Comparison of ENCODE assay signal across 1 cellular context in the genomic region with DNA sequence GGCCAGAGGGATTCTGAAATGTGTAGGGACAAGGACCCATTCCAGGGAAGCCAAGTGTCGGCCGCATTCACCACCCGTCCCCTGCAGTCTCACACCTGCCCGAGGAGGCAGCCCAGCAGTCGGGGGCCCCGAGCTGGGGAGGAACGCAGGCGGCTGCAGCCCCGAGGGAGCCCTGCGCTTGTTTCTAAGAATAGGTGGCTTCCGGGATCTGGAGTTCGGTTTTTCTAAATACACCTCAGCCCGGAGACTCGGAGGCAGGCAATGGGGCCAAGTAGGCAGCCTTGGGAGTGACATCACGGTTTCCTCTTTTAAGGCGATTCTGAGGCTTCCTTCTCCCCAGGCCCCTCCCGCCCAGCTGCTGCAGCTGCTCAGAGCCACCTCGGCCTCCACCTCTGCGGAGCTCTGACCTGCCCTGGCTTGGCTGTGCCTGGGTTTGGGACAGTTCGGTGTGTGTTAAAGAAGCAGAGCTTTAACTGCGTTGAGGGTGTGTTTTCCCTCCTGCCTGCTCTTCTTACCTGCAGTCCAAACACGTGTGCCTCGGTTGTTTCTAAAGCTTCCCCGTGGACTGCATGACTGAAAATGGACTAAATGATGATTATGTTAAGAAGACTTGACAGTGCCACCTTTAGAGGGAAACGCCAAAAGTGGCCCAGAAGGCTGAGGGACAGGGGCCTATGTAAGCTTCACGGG.
TF ChIP-seq lines count a peak whose summit lies in the region.

No MANE protein-coding gene starts in this region.

TF ChIP-seq in IMR-90, 13 proteins besides CTCF, POLR2A, EP300 and RAD21 (continued from another document):
- no peak for TF ChIP-seq BHLHE40 (IDR thresholded peaks at IDR 0.05; ENCODE audit: low read depth, low read length)
- no peak for TF ChIP-seq RFX5 (IDR thresholded peaks at IDR 0.05; ENCODE audit: low read depth, low read length)
- TF ChIP-seq MAZ (IDR thresholded peaks at IDR 0.05; ENCODE audit: borderline replicate concordance, low read depth, low read length), result no peak
- TF ChIP-seq FOS (IDR thresholded peaks at IDR 0.05; ENCODE audit: low read depth, low read length), result no peak
- no peak for TF ChIP-seq CEBPB (IDR thresholded peaks at IDR 0.05; ENCODE audit: low read depth, low read length)
